ENCODE assay signal across 1 cellular context in the genomic region with DNA sequence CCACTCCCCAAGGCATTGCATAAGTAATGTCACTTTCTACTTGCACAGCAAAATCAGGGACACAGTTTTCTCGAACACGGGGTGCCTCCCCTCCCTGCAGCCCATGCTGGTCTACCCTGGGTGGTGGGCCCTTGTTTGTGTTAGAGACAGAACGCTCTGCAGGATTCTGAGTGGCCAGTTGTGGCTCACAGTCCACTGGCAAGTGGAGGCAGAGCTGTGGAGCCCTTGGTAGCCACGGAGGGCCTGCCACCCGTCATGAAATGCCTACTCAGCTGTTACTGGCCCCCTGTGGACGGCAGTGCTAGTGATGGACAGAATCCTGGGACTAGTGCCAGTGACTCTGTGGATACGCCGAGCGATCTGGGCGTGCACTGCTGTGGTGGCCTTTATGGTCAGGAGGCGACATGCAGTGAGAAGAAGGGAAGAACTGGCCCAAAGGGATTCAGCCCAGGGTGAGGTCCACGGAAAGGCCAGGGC.
TF ChIP-seq lines count a peak whose summit lies in the region.

No MANE protein-coding gene starts in this region.

TF ChIP-seq in WTC11, 78 proteins besides CTCF, POLR2A, EP300 and RAD21 (continued from another document):
- TF ChIP-seq ZNF425 (CRISPR knock-in tag; conservative IDR thresholded peaks at IDR 0.05) (no peak), ATF1 (CRISPR knock-in tag; IDR thresholded peaks at IDR 0.05) (no peak), ZNF232 (CRISPR knock-in tag; IDR thresholded peaks at IDR 0.05) (no peak), GTF2I (CRISPR knock-in tag; conservative IDR thresholded peaks at IDR 0.05) (no peak), CBFB (CRISPR knock-in tag; IDR thresholded peaks at IDR 0.05; ENCODE audit: low read depth) (no peak), CREM (CRISPR knock-in tag; IDR thresholded peaks at IDR 0.05) (no peak), HMGA2 (CRISPR knock-in tag; IDR thresholded peaks at IDR 0.05) (no peak), KAT7 (CRISPR knock-in tag; IDR thresholded peaks at IDR 0.05; ENCODE audit: borderline replicate concordance) (no peak), SOX15 (CRISPR knock-in tag; IDR thresholded peaks at IDR 0.05) (no peak)
- TF ChIP-seq, protein P1, sequence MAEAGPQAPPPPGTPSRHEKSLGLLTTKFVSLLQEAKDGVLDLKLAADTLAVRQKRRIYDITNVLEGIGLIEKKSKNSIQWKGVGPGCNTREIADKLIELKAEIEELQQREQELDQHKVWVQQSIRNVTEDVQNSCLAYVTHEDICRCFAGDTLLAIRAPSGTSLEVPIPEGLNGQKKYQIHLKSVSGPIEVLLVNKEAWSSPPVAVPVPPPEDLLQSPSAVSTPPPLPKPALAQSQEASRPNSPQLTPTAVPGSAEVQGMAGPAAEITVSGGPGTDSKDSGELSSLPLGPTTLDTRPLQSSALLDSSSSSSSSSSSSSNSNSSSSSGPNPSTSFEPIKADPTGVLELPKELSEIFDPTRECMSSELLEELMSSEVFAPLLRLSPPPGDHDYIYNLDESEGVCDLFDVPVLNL (CRISPR knock-in tag; IDR thresholded peaks at IDR 0.05; ENCODE audit: borderline replicate concordance, low read depth): no peak
- TF ChIP-seq, protein P2, sequence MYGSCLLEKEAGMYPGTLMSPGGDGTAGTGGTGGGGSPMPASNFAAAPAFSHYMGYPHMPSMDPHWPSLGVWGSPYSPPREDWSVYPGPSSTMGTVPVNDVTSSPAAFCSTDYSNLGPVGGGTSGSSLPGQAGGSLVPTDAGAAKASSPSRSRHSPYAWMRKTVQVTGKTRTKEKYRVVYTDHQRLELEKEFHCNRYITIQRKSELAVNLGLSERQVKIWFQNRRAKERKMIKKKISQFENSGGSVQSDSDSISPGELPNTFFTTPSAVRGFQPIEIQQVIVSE (CRISPR knock-in tag; IDR thresholded peaks at IDR 0.05; ENCODE audit: borderline replicate concordance): no peak
- TF ChIP-seq, protein P3, sequence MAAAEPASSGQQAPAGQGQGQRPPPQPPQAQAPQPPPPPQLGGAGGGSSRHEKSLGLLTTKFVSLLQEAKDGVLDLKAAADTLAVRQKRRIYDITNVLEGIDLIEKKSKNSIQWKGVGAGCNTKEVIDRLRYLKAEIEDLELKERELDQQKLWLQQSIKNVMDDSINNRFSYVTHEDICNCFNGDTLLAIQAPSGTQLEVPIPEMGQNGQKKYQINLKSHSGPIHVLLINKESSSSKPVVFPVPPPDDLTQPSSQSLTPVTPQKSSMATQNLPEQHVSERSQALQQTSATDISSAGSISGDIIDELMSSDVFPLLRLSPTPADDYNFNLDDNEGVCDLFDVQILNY (CRISPR knock-in tag; IDR thresholded peaks at IDR 0.05): no peak
- TF ChIP-seq, protein P4, sequence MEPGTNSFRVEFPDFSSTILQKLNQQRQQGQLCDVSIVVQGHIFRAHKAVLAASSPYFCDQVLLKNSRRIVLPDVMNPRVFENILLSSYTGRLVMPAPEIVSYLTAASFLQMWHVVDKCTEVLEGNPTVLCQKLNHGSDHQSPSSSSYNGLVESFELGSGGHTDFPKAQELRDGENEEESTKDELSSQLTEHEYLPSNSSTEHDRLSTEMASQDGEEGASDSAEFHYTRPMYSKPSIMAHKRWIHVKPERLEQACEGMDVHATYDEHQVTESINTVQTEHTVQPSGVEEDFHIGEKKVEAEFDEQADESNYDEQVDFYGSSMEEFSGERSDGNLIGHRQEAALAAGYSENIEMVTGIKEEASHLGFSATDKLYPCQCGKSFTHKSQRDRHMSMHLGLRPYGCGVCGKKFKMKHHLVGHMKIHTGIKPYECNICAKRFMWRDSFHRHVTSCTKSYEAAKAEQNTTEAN (CRISPR knock-in tag; IDR thresholded peaks at IDR 0.05): no peak
